In the genomic region with DNA sequence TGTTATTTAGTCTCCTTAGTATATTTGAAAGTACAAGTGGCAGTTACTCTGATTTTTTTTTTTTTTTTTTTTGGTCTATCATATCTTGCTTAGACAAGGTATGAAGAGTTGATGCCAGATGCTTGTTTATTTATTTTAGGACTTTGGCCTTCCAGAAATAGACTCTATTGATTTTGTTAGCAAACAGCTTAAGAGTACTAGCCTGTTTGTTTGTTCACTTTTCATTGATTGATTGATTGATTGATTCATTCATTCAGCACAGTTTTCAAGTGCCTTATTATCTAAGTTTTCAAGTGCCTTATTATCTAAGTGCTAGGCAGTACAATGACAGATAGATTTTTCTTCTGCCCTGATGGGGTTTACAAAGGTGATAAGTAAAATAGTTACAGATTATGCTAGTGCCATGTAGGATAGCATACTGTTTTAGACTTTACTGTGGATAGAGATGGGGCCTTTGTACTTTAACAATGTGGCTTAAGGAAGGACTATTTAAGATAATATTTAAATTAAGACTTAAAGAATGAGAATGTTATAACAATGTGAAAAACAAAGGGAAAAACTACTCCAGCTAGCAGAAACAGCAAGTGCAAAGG, we compare ENCODE assay signal across 24 cellular contexts.
"Had no signal": no experiment of that assay in that cellular context is flagged by ENCODE, and none has a peak within 500 bp of the region (broad histone marks: within the 10 kb centered on the region; RNA-seq: fewer than 3 reads in every experiment).

No MANE protein-coding gene starts in this region.

- H3K27ac Mint-ChIP-seq: activated CD8-positive, alpha-beta T cell treated with anti-CD3 and anti-CD28 coated beads, Interleukin-2, amount 10 ng/mL, durations not matched to agents 7 days and 5 days; activated naive CD8-positive, alpha-beta T cell; immature natural killer cell; natural killer cell; stimulated activated effector memory CD8-positive, alpha-beta T cell treated with anti-CD3 and anti-CD28 coated beads, Interleukin-12 subunit alpha, Interleukin-12 subunit beta, amount 100 ng/mL, for 72 hours; T-helper 2 cell treated with Interferon-gamma antibody and Interleukin-4, amounts not matched to agents 5 μg/mL and 100 μg/mL, for 36 hours had no signal

- H3K27me3 Mint-ChIP-seq: activated naive CD8-positive, alpha-beta T cell had no signal

- H3K27me3 ChIP-seq: adrenal gland, esophagus muscularis mucosa, hepatocyte, right atrium auricular region, stomach, vagina had no signal

- H3K4me3 Mint-ChIP-seq: activated CD8-positive, alpha-beta T cell treated with anti-CD3 and anti-CD28 coated beads, Interleukin-2, amount 10 ng/mL, durations not matched to agents 7 days and 5 days; activated naive CD8-positive, alpha-beta T cell; immature natural killer cell; natural killer cell; stimulated activated effector memory CD8-positive, alpha-beta T cell treated with anti-CD3 and anti-CD28 coated beads, Interleukin-12 subunit alpha, Interleukin-12 subunit beta, amount 100 ng/mL, for 72 hours; T-helper 2 cell treated with Interferon-gamma antibody and Interleukin-4, amounts not matched to agents 5 μg/mL and 100 μg/mL, for 36 hours had no signal

- DNase-seq: activated CD4-positive, alpha-beta T cell treated with anti-CD3 and anti-CD28 coated beads, Interleukin-2, amount 50 U/mL, for 1 hour; activated CD4-positive, CD25-positive, alpha-beta regulatory T cell treated with anti-CD3 and anti-CD28 coated beads, Interleukin-2, amount 50 U/mL, for 72 hours; activated CD8-positive, alpha-beta T cell treated with anti-CD3 and anti-CD28 coated beads, Interleukin-2, amount 10 ng/mL, durations not matched to agents 7 days and 5 days; activated gamma-delta T cell treated with Interleukin-2 at 50 U/mL for 16 hours; adrenal gland; glutamatergic neuron; immature natural killer cell; kidney glomerular epithelial cell; left ventricle myocardium superior; midbrain; natural killer cell; psoas muscle; stimulated activated CD4-positive, alpha-beta T cell treated with anti-CD3 and anti-CD28 coated beads, Interleukin-1b, Interleukin-23, amount 100 ng/mL, for 48 hours; stomach; trophoblast cell; WERI-Rb-1 had no signal

- ATAC-seq: activated CD8-positive, alpha-beta T cell treated with anti-CD3 and anti-CD28 coated beads, Interleukin-2, amount 10 ng/mL, durations not matched to agents 7 days and 5 days; left ventricle myocardium superior; natural killer cell; psoas muscle; stimulated activated effector memory CD8-positive, alpha-beta T cell treated with anti-CD3 and anti-CD28 coated beads, Interleukin-12 subunit alpha, Interleukin-12 subunit beta, amount 100 ng/mL, for 72 hours had no signal

- H3K27ac ChIP-seq: adrenal gland, coronary artery, esophagus muscularis mucosa, hepatocyte, psoas muscle, right atrium auricular region, stomach, vagina, WERI-Rb-1 had no signal

- H3K36me3 Mint-ChIP-seq: activated naive CD8-positive, alpha-beta T cell; natural killer cell had no signal

- H3K9me3 Mint-ChIP-seq: immature natural killer cell; natural killer cell; stimulated activated effector memory CD8-positive, alpha-beta T cell treated with anti-CD3 and anti-CD28 coated beads, Interleukin-12 subunit alpha, Interleukin-12 subunit beta, amount 100 ng/mL, for 72 hours; T-helper 2 cell treated with Interferon-gamma antibody and Interleukin-4, amounts not matched to agents 5 μg/mL and 100 μg/mL, for 36 hours had no signal

- H3K4me1 Mint-ChIP-seq: stimulated activated effector memory CD8-positive, alpha-beta T cell treated with anti-CD3 and anti-CD28 coated beads, Interleukin-12 subunit alpha, Interleukin-12 subunit beta, amount 100 ng/mL, for 72 hours had no signal

- H3K9me3 ChIP-seq: adrenal gland, esophagus muscularis mucosa, psoas muscle, right atrium auricular region, stomach, vagina had no signal

- H3K4me1 ChIP-seq: esophagus muscularis mucosa, psoas muscle, right atrium auricular region, stomach, vagina had no signal

- H3K4me3 ChIP-seq: adrenal gland, coronary artery, esophagus muscularis mucosa, hepatocyte, psoas muscle, right atrium auricular region, stomach, vagina had no signal
